In genomic region chrX:30643313-30643821, GRCh38 we compare ENCODE assay signal across 14 cellular contexts. TPM values are rescaled to one million over a fixed set of nuclear protein-coding genes. Genes with fewer than 3 reads are reported as not detected.
DNase-seq lines count a peak whose midpoint lies in the region; ATAC-seq and TF ChIP-seq lines count a peak whose summit lies in the region.
"Had no signal": no experiment of that assay in that cellular context is flagged by ENCODE, and none has a peak within 500 bp of the region (broad histone marks: within the 10 kb centered on the region; RNA-seq: fewer than 3 reads in every experiment).

No MANE protein-coding gene starts in this region.

- peak overlapping the region; percentile 2 for H3K4me3 Mint-ChIP-seq in activated T-helper 17 cell treated with anti-CD3 and anti-CD28 coated beads, Interleukin-2, amount 50 U/mL, for 72 hours
- H3K4me3 Mint-ChIP-seq in CD4-positive, alpha-beta memory T cell = no peak overlapping the region
- H3K4me3 Mint-ChIP-seq in effector memory CD8-positive, alpha-beta T cell = no peak overlapping the region
- H3K4me3 Mint-ChIP-seq: activated naive CD8-positive, alpha-beta T cell treated with anti-CD3 and anti-CD28 coated beads, Interleukin-2, amount 10 ng/mL, durations not matched to agents 7 days and 5 days; mesothelial cell of epicardium had no signal

- ATAC-seq in activated T-helper 17 cell treated with anti-CD3 and anti-CD28 coated beads, Interleukin-2, amount 50 U/mL, for 72 hours (replicated peaks) = peak; percentile 58
- ATAC-seq in right lobe of liver (peak; percentile 61 to 89 (median 77)), HG03432 (IDR thresholded peaks at IDR 0.05; ENCODE audit: unreplicated experiment) (no peak)
- ATAC-seq in effector memory CD8-positive, alpha-beta T cell (replicated peaks) = no peak

- intact Hi-C loops in right lobe of liver (cut with DNase I) = no loop called here
- intact Hi-C loops in CD4-positive, alpha-beta memory T cell (cut with micrococcal nuclease) = no loop called here
- intact Hi-C loops in colonic mucosa (cut with DNase I) = no loop called here

- H3K4me1 Mint-ChIP-seq in activated T-helper 17 cell treated with anti-CD3 and anti-CD28 coated beads, Interleukin-2, amount 50 U/mL, for 72 hours = no peaks in the 10 kb centered on the region
- H3K4me1 Mint-ChIP-seq in CD4-positive, alpha-beta memory T cell = no peaks in the 10 kb centered on the region
- H3K4me1 Mint-ChIP-seq in effector memory CD8-positive, alpha-beta T cell (ENCODE audit: low read depth in 2 of 2) = no peaks in the 10 kb centered on the region

- H3K36me3 Mint-ChIP-seq in activated T-helper 17 cell treated with anti-CD3 and anti-CD28 coated beads, Interleukin-2, amount 50 U/mL, for 72 hours (ENCODE audit: low read depth) = no peaks in the 10 kb centered on the region
- H3K36me3 Mint-ChIP-seq in CD4-positive, alpha-beta memory T cell = no peaks in the 10 kb centered on the region
- no peaks in the 10 kb centered on the region for H3K36me3 Mint-ChIP-seq in effector memory CD8-positive, alpha-beta T cell (ENCODE audit: insufficient read depth)
- H3K36me3 Mint-ChIP-seq: activated naive CD8-positive, alpha-beta T cell treated with anti-CD3 and anti-CD28 coated beads, Interleukin-2, amount 10 ng/mL, durations not matched to agents 7 days and 5 days; mesothelial cell of epicardium had no signal

- TF ChIP-seq POLR2A in right lobe of liver (IDR thresholded peaks at IDR 0.05) = no peak

- no peaks in the 10 kb centered on the region for H3K9me2 ChIP-seq in GM23248 (ENCODE audit: insufficient read depth)

- peak overlapping the region; percentile 49 for H3K4me2 ChIP-seq in GM23248 (ENCODE audit: unreplicated experiment)

- no peaks in the 10 kb centered on the region for H3K36me3 ChIP-seq in GM23248 (ENCODE audit: low read depth)
- no peaks in the 10 kb centered on the region for H3K36me3 ChIP-seq in right lobe of liver
- H3K36me3 ChIP-seq in CD4-positive, alpha-beta memory T cell (ENCODE audit: insufficient read depth, low read length) = no peaks in the 10 kb centered on the region
- H3K36me3 ChIP-seq in colonic mucosa = no peaks in the 10 kb centered on the region

- H3K27ac ChIP-seq in GM23248 (peak overlapping the region; percentile 87), right lobe of liver (peak overlapping the region; percentile 39 to 59 (median 41)), colonic mucosa (no peak overlapping the region)
- no peak overlapping the region for H3K27ac ChIP-seq in CD4-positive, alpha-beta memory T cell (ENCODE audit: low read depth, low read length)
- H3K27ac ChIP-seq: SK-N-MC had no signal

- POLR2A ChIA-PET in CD4-positive, alpha-beta memory T cell (lab: Charles Lee; ENCODE audit: partially characterized antibody) = no interaction called here

- H2AFZ ChIP-seq in GM23248 = peak overlapping the region; percentile 43; the same call in 1 of the 2 replicates

- no peaks in the 10 kb centered on the region for H4K20me1 ChIP-seq in GM23248 (ENCODE audit: insufficient read depth)

- H3K27ac Mint-ChIP-seq in activated T-helper 17 cell treated with anti-CD3 and anti-CD28 coated beads, Interleukin-2, amount 50 U/mL, for 72 hours = peak overlapping the region; percentile 73
- H3K27ac Mint-ChIP-seq in CD4-positive, alpha-beta memory T cell = no peak overlapping the region
- no peak overlapping the region for H3K27ac Mint-ChIP-seq in effector memory CD8-positive, alpha-beta T cell
- H3K27ac Mint-ChIP-seq: activated naive CD8-positive, alpha-beta T cell treated with anti-CD3 and anti-CD28 coated beads, Interleukin-2, amount 10 ng/mL, durations not matched to agents 7 days and 5 days; mesothelial cell of epicardium had no signal

- 0 out of 2 replicates have a peak overlapping the region, but pooled peaks have one; percentile 33 for H3K9ac ChIP-seq in GM23248
- no peak overlapping the region for H3K9ac ChIP-seq in colonic mucosa (ENCODE audit: low read depth in 2 of 2, low read length in 2 of 2)

- H3K4me1 ChIP-seq in GM23248 (ENCODE audit: insufficient read depth) = peaks cover 11% of the 10 kb centered on the region
- H3K4me1 ChIP-seq in right lobe of liver = peaks cover 0 to 6% (median 0%) of the 10 kb centered on the region in 4 donors
- no peaks in the 10 kb centered on the region for H3K4me1 ChIP-seq in CD4-positive, alpha-beta memory T cell (ENCODE audit: insufficient read depth, low read length)
- H3K4me1 ChIP-seq in colonic mucosa = no peaks in the 10 kb centered on the region

- H3K9me3 ChIP-seq in GM23248 (ENCODE audit: low read depth) = no peaks in the 10 kb centered on the region
- no peaks in the 10 kb centered on the region for H3K9me3 ChIP-seq in right lobe of liver
- H3K9me3 ChIP-seq in CD4-positive, alpha-beta memory T cell (ENCODE audit: control insufficient read depth in 1 of 2, low read length in 2 of 2) = no peaks in the 10 kb centered on the region
- no peaks in the 10 kb centered on the region for H3K9me3 ChIP-seq in colonic mucosa

- WGBS in GM23248 (ENCODE audit: low coverage in 1 of 2, low lambda C conversion rate in 2 of 2, missing lambda C conversion rate in 2 of 2), 2 experiments = 7 to 13% methylated on average over 2 of the region's 2 CpGs
- WGBS in right lobe of liver (ENCODE audit: insufficient coverage, low coverage, low lambda C conversion rate, missing lambda C conversion rate) = 28% methylated on average over 2 of the region's 2 CpGs

- no peaks in the 10 kb centered on the region for H3K9me3 Mint-ChIP-seq in activated T-helper 17 cell treated with anti-CD3 and anti-CD28 coated beads, Interleukin-2, amount 50 U/mL, for 72 hours
- H3K9me3 Mint-ChIP-seq in CD4-positive, alpha-beta memory T cell = no peaks in the 10 kb centered on the region
- no peaks in the 10 kb centered on the region for H3K9me3 Mint-ChIP-seq in effector memory CD8-positive, alpha-beta T cell
- H3K9me3 Mint-ChIP-seq: activated naive CD8-positive, alpha-beta T cell treated with anti-CD3 and anti-CD28 coated beads, Interleukin-2, amount 10 ng/mL, durations not matched to agents 7 days and 5 days had no signal

- no peaks in the 10 kb centered on the region for H3K79me2 ChIP-seq in GM23248 (ENCODE audit: insufficient read depth)

- DNase-seq in AG09319 (ENCODE audit: extremely low read depth, low read depth) = peak; percentile 30
- peak; percentile 74 for DNase-seq in GM23248
- no peak for DNase-seq in right lobe of liver
- no peak for DNase-seq in CD4-positive, alpha-beta memory T cell
- no peak for DNase-seq in effector memory CD8-positive, alpha-beta T cell
- DNase-seq in colonic mucosa = no peak
- DNase-seq: activated CD4-positive, alpha-beta T cell treated with anti-CD3 and anti-CD28 coated beads, Interleukin-2, amount 50 U/mL, for 48 hours; activated naive CD8-positive, alpha-beta T cell treated with anti-CD3 and anti-CD28 coated beads, Interleukin-2, amount 10 ng/mL, durations not matched to agents 7 days and 5 days; MM.1S; NCI-H526 treated with DMSO at 0.1 percent for 48 hours had no signal

- TF ChIP-seq CTCF in AG09319 (IDR thresholded peaks at IDR 0.05; ENCODE audit: low read depth, low read length) = no peak
- no peak for TF ChIP-seq CTCF in right lobe of liver (IDR thresholded peaks at IDR 0.05)
- TF ChIP-seq CTCF in colonic mucosa (IDR thresholded peaks at IDR 0.05) = no peak

- H3K4me3 ChIP-seq in GM23248 (no peak overlapping the region), right lobe of liver (no peak overlapping the region), colonic mucosa (no peak overlapping the region)
- H3K4me3 ChIP-seq in CD4-positive, alpha-beta memory T cell (ENCODE audit: low read length in 2 of 2) = no peak overlapping the region
- H3K4me3 ChIP-seq: SK-N-MC had no signal

- H3K27me3 ChIP-seq in GM23248 (replicated peaks; ENCODE audit: insufficient read depth) = no peaks in the 10 kb centered on the region
- no peaks in the 10 kb centered on the region for H3K27me3 ChIP-seq in right lobe of liver
- H3K27me3 ChIP-seq in CD4-positive, alpha-beta memory T cell (ENCODE audit: insufficient read depth, low read length) = no peaks in the 10 kb centered on the region
- no peaks in the 10 kb centered on the region for H3K27me3 ChIP-seq in colonic mucosa

- CTCF ChIA-PET in CD4-positive, alpha-beta memory T cell (lab: Charles Lee; ENCODE audit: partially characterized antibody) = no interaction called here

- in situ Hi-C loops in GM23248 (cut with MboI) = no loop called here

- no peaks in the 10 kb centered on the region for H3K27me3 Mint-ChIP-seq in activated T-helper 17 cell treated with anti-CD3 and anti-CD28 coated beads, Interleukin-2, amount 50 U/mL, for 72 hours
- no peaks in the 10 kb centered on the region for H3K27me3 Mint-ChIP-seq in CD4-positive, alpha-beta memory T cell
- H3K27me3 Mint-ChIP-seq in effector memory CD8-positive, alpha-beta T cell = no peaks in the 10 kb centered on the region
- H3K27me3 Mint-ChIP-seq: activated naive CD8-positive, alpha-beta T cell treated with anti-CD3 and anti-CD28 coated beads, Interleukin-2, amount 10 ng/mL, durations not matched to agents 7 days and 5 days had no signal

- peaks cover 4% of the 10 kb centered on the region; the same call in 1 of the 2 replicates for H3F3A ChIP-seq in GM23248 (ENCODE audit: insufficient read depth)

RNA-seq across cellular contexts. Expression of gene GK, which starts 9.9 kb away (rescaled TPM):
- total RNA-seq in GM23248 (2014; rRNA removed; shearing (Covaris generic)) = 10.4 and 11.8 TPM in 2 replicates
- 15.2 and 16.9 TPM in 2 replicates for polyA plus RNA-seq in GM23248 (2016; fragmentation: Nextera tagmentation; extraction: Ambion mirVana)
- total RNA-seq in activated T-helper 17 cell treated with anti-CD3 and anti-CD28 coated beads, Interleukin-2, amount 50 U/mL, for 72 hours = 100 to 1,000 TPM in 1 of 2 donors, 10 to 100 TPM in 1; 70.4 to 120 TPM
- total RNA-seq in right lobe of liver (100 to 1,000 TPM in 3 of 6 experiments, 10 to 100 TPM in 3; 23.6 to 121 (median 73.2) TPM), colonic mucosa (10 to 100 TPM; 23.6 to 30.0 TPM)
- 1 to 10 TPM; 7.7 to 8.4 TPM for total RNA-seq in CD4-positive, alpha-beta memory T cell
- 1 to 10 TPM; 5.2 to 6.8 TPM for polyA plus RNA-seq in CD4-positive, alpha-beta memory T cell

Comparison
In these comparisons a context has a peak if more than half of its experiments do, and no peak if none do; other contexts are left out.
1. DNase-seq: peak in AG09319 (single experiment) and GM23248 (single experiment); none in right lobe of liver (0 of 3), CD4-positive, alpha-beta memory T cell (0 of 5), effector memory CD8-positive, alpha-beta T cell (0 of 3) and colonic mucosa (single experiment).
2. H3K27ac ChIP-seq: peak in GM23248 (single experiment) and right lobe of liver (3 of 3); none in CD4-positive, alpha-beta memory T cell (single experiment) and colonic mucosa (single experiment).
3. ATAC-seq: peak in activated T-helper 17 cell treated with anti-CD3 and anti-CD28 coated beads, Interleukin-2, amount 50 U/mL, for 72 hours (single experiment) and right lobe of liver (4 of 4); none in effector memory CD8-positive, alpha-beta T cell (single experiment) and HG03432 (single experiment).